In genomic region chr2:85678794-85679672, GRCh38 we compare ENCODE assay signal across 8 cellular contexts. TPM values are rescaled to one million over a fixed set of nuclear protein-coding genes. Genes with fewer than 3 reads are reported as not detected.
A peak's percentile ranks its signal among the peaks of the same experiment; 100 is the strongest.
DNase-seq lines count a peak whose midpoint lies in the region; ATAC-seq and TF ChIP-seq lines count a peak whose summit lies in the region.

No MANE protein-coding gene starts in this region.

- intact Hi-C loops in activated CD4-positive, alpha-beta T cell treated with anti-CD3 and anti-CD28 coated beads, Interleukin-2, amount 10 ng/mL, durations not matched to agents 24 days and 14 days (cut with micrococcal nuclease): loop anchor here (1.0 to 5.0 kb wide), 2 partner anchors 28 to 133 kb away; no protein-coding TSS in a partner anchor

- ATAC-seq in HG03103 (IDR thresholded peaks at IDR 0.05; ENCODE audit: low read depth, unreplicated experiment) (peak; percentile 63), HG02840 (IDR thresholded peaks at IDR 0.05; ENCODE audit: low FRiP score, unreplicated experiment) (no peak)

- no peak overlapping the region for H3K27ac Mint-ChIP-seq in activated CD4-positive, alpha-beta T cell treated with anti-CD3 and anti-CD28 coated beads, Interleukin-2, amount 10 ng/mL, durations not matched to agents 24 days and 14 days

- TF ChIP-seq RAD21 in liver (IDR thresholded peaks at IDR 0.05): peak; percentile 95 to 97

- no peaks in the 10 kb centered on the region for H3K36me3 ChIP-seq in liver (ENCODE audit: control insufficient read depth in 4 of 4, insufficient read depth in 3 of 4, low read depth in 1 of 4, low read length in 3 of 4)

- peaks cover 24% of the 10 kb centered on the region for H3K4me1 Mint-ChIP-seq in activated CD4-positive, alpha-beta T cell treated with anti-CD3 and anti-CD28 coated beads, Interleukin-2, amount 10 ng/mL, durations not matched to agents 24 days and 14 days

- H3K27ac ChIP-seq in coronary artery: peak overlapping the region in 1 of 2 donors; percentile 23
- H3K27ac ChIP-seq in liver (ENCODE audit: low read depth in 1 of 2, low read length in 2 of 2): no peak overlapping the region

- no peaks in the 10 kb centered on the region for H3K9me3 ChIP-seq in liver (ENCODE audit: control insufficient read depth in 4 of 4, low read length in 3 of 4)

- no peaks in the 10 kb centered on the region for H3K9me3 Mint-ChIP-seq in activated CD4-positive, alpha-beta T cell treated with anti-CD3 and anti-CD28 coated beads, Interleukin-2, amount 10 ng/mL, durations not matched to agents 24 days and 14 days

- no peaks in the 10 kb centered on the region for H3K27me3 ChIP-seq in liver (ENCODE audit: control insufficient read depth in 4 of 4, insufficient read depth in 4 of 4, low read length in 3 of 4)

- no peaks in the 10 kb centered on the region for H3K27me3 Mint-ChIP-seq in activated CD4-positive, alpha-beta T cell treated with anti-CD3 and anti-CD28 coated beads, Interleukin-2, amount 10 ng/mL, durations not matched to agents 24 days and 14 days

- peaks cover 2 to 8% (median 5%) of the 10 kb centered on the region in 4 donors for H3K4me1 ChIP-seq in liver (ENCODE audit: control insufficient read depth in 4 of 4, insufficient read depth in 4 of 4, low read length in 3 of 4)

- TF ChIP-seq CTCF in GM12873 (IDR thresholded peaks at IDR 0.05; ENCODE audit: insufficient read depth, low read depth, low read length, missing control alignments): peak; percentile 99
- TF ChIP-seq CTCF in coronary artery (IDR thresholded peaks at IDR 0.05): peak; percentile 97
- peak; percentile 97 for TF ChIP-seq CTCF in liver (IDR thresholded peaks at IDR 0.05; ENCODE audit: low read depth, low read length, missing input control)

- peak overlapping the region; percentile 5 for H3K4me3 ChIP-seq in coronary artery
- no peak overlapping the region for H3K4me3 ChIP-seq in liver (ENCODE audit: low read depth in 1 of 3, low read length in 3 of 3)

- peak overlapping the region; percentile 18 for H3K4me3 Mint-ChIP-seq in activated CD4-positive, alpha-beta T cell treated with anti-CD3 and anti-CD28 coated beads, Interleukin-2, amount 10 ng/mL, durations not matched to agents 24 days and 14 days

- DNase-seq in NCI-H446 (lab: John Stamatoyannopoulos, UW): peak; percentile 62 to 85
- peak; percentile 95 for DNase-seq in activated CD4-positive, alpha-beta T cell treated with anti-CD3 and anti-CD28 coated beads, Interleukin-2, amount 10 ng/mL, durations not matched to agents 24 days and 14 days
- DNase-seq in coronary artery (ENCODE audit: low spot score): peak; percentile 87
- peak; percentile 79 for DNase-seq in stimulated activated CD4-positive, alpha-beta T cell treated with anti-CD3 and anti-CD28 coated beads, Interleukin-4, amount 100 ng/mL, for 24 hours

- 16% methylated on average over 25 of the region's 25 CpGs for WGBS in liver

- peak overlapping the region in 1 of 2 donors; percentile 40 for H3K9ac ChIP-seq in liver (ENCODE audit: low read depth in 1 of 2, low read length in 2 of 2)

- H3K36me3 Mint-ChIP-seq in activated CD4-positive, alpha-beta T cell treated with anti-CD3 and anti-CD28 coated beads, Interleukin-2, amount 10 ng/mL, durations not matched to agents 24 days and 14 days (ENCODE audit: low read depth): no peaks in the 10 kb centered on the region

TF ChIP-seq in liver, 16 proteins besides CTCF, POLR2A, EP300 and RAD21:
- TF ChIP-seq YY1 (IDR thresholded peaks at IDR 0.05) (peak; percentile 15), HNF4G (IDR thresholded peaks at IDR 0.05) (no peak), SP1 (IDR thresholded peaks at IDR 0.05) (peak; percentile 15), RXRA (IDR thresholded peaks at IDR 0.05) (peak in 1 of 2 donors; percentile 35), HNF4A (conservative IDR thresholded peaks at IDR 0.05) (peak in 1 of 2 donors; percentile 12), ZBTB33 (IDR thresholded peaks at IDR 0.05) (no peak), FOXA1 (IDR thresholded peaks at IDR 0.05) (no peak)

RNA-seq across cellular contexts. Expression of gene SFTPB, which starts 11.0 kb away (rescaled TPM):
- total RNA-seq in activated CD4-positive, alpha-beta T cell treated with anti-CD3 and anti-CD28 coated beads, Interleukin-2, amount 10 ng/mL, durations not matched to agents 24 days and 14 days: not detected in 2 replicates
- not detected for total RNA-seq in liver
- not detected for polyA plus RNA-seq in liver

RNA-seq across cellular contexts. Expression of gene GNLY, which starts 15.1 kb away (rescaled TPM):
- total RNA-seq in activated CD4-positive, alpha-beta T cell treated with anti-CD3 and anti-CD28 coated beads, Interleukin-2, amount 10 ng/mL, durations not matched to agents 24 days and 14 days: 54.1 and 58.5 TPM in 2 replicates
- under 1 TPM in 1 of 2 donors, not detected in 1; 0.75 TPM for total RNA-seq in liver
- 1 to 10 TPM; 1.3 to 4.8 TPM for polyA plus RNA-seq in liver

Comparison
In these comparisons a context has a peak if more than half of its experiments do, and no peak if none do; other contexts are left out.
1. RNA of gene GNLY, which starts 15.1 kb away (total RNA-seq): 54.1 to 58.5 TPM in activated CD4-positive, alpha-beta T cell treated with anti-CD3 and anti-CD28 coated beads, Interleukin-2, amount 10 ng/mL, durations not matched to agents 24 days and 14 days; 0.75 TPM in liver; every median in the first group is over 10 times any median in the second.
2. Peak in every context shown above with its lines, with median percentiles within 50 percentile points of each other: CTCF ChIP-seq and DNase-seq.